Comparison of ENCODE assay signal across 10 cellular contexts in the genomic region with DNA sequence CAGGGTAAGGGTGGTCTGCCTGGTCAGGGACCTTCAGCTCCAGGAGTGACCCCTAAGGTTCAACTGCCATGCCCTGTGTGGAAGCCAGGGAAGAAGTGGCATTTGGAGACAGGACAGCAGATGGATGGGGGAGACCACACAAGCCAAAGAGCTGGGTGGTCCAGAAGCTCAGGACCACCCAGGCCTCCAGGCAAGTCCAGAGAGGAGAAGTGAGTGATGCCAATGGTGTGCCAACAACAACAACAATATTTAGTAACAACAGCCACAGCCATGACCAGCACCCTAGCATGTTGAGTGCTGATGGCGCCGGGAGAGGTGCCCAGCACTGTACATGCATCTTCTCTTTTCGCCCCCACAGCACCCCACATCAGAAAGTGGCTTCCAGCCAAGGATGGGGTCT.
"Had no signal": no experiment of that assay in that cellular context is flagged by ENCODE, and none has a peak within 500 bp of the region (broad histone marks: within the 10 kb centered on the region; RNA-seq: fewer than 3 reads in every experiment).

No MANE protein-coding gene starts in this region.

- ATAC-seq: HCT116, HepG2 had no signal

- H3K9me3 Mint-ChIP-seq: HFFc6, IgD-negative memory B cell had no signal

- H3K9me3 ChIP-seq: HAP-1 had no signal

- H3K27ac Mint-ChIP-seq: HFFc6, IgD-negative memory B cell had no signal

- H3K4me1 Mint-ChIP-seq: IgD-negative memory B cell had no signal

- H3K36me3 ChIP-seq: HAP-1 had no signal

- DNase-seq: GM23248, GOT3, H7, HFFc6, KBM-7 had no signal

- H3K36me3 Mint-ChIP-seq: IgD-negative memory B cell had no signal

- H3K27ac ChIP-seq: GM23248, KMS-11 had no signal

- H3K4me3 Mint-ChIP-seq: HFFc6, IgD-negative memory B cell had no signal

- H3K4me3 ChIP-seq: GM23248, HAP-1 had no signal
